15 cellular contexts compared by ENCODE assay signal in the genomic region with DNA sequence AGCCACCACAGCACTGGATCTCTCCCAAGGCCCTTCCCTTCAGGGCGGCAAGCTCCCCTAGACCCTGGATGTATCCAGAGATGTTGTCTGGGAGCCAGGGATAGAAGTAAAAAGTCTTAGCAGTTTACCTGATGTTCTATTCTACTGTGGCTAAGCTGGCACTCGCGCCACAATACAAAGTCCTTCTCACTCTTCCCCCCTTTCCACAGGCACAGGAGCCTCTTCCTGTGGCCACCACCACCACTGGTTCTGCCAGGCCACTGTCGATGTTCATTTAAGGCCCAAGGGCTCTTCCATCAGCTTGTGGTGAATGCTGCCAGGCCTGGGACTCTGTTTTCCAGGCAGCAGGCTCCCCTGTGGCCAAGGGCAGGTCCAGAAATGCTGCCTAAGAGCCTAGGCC. TPM values are rescaled to one million over a fixed set of nuclear protein-coding genes. Genes with fewer than 3 reads are reported as not detected.
A peak's percentile ranks its signal among the peaks of the same experiment; 100 is the strongest.
DNase-seq lines count a peak whose midpoint lies in the region; ATAC-seq and TF ChIP-seq lines count a peak whose summit lies in the region.
"Had no signal": no experiment of that assay in that cellular context is flagged by ENCODE, and none has a peak within 500 bp of the region (broad histone marks: within the 10 kb centered on the region; RNA-seq: fewer than 3 reads in every experiment).

No MANE protein-coding gene starts in this region.

- no peaks in the 10 kb centered on the region for H3K27me3 Mint-ChIP-seq in CD14-positive monocyte (ENCODE audit: low read depth in 3 of 3)
- H3K27me3 Mint-ChIP-seq in activated T-helper 17 cell treated with anti-CD3 and anti-CD28 coated beads, Interleukin-2, amount 50 U/mL, for 72 hours: no peaks in the 10 kb centered on the region
- H3K27me3 Mint-ChIP-seq: CD4-positive, alpha-beta T cell had no signal

- no peak for ATAC-seq in activated T-helper 17 cell treated with anti-CD3 and anti-CD28 coated beads, Interleukin-2, amount 50 U/mL, for 72 hours (replicated peaks)
- ATAC-seq in left lobe of liver: peak; percentile 63
- no peak for ATAC-seq in GM21515 (IDR thresholded peaks at IDR 0.05; ENCODE audit: unreplicated experiment)
- ATAC-seq in GM19324 (IDR thresholded peaks at IDR 0.05; ENCODE audit: low FRiP score, unreplicated experiment): no peak

- DNase-seq in CD14-positive monocyte (ENCODE audit: low spot score): no peak
- DNase-seq in left lobe of liver (ENCODE audit: low spot score): no peak
- no peak for DNase-seq in substantia nigra (lab: John Stamatoyannopoulos, UW)
- DNase-seq in NCI-H1930 (lab: John Stamatoyannopoulos, UW): no peak
- DNase-seq: ACHN; BE2C; C1 segment of cervical spinal cord; Caco-2; CD4-positive, alpha-beta T cell; H7; KG1 had no signal

- H3K36me3 Mint-ChIP-seq in CD14-positive monocyte: peaks cover 25 to 32% of the 10 kb centered on the region in 2 donors
- H3K36me3 Mint-ChIP-seq in activated T-helper 17 cell treated with anti-CD3 and anti-CD28 coated beads, Interleukin-2, amount 50 U/mL, for 72 hours (ENCODE audit: low read depth): no peaks in the 10 kb centered on the region

- intact Hi-C loops in CD14-positive monocyte (cut with micrococcal nuclease): loop anchor here in 1 of 2 donors (10.0 kb wide), 1 partner anchor 54 kb away; no protein-coding TSS in a partner anchor

- no peak for TF ChIP-seq CTCF in CD14-positive monocyte (IDR thresholded peaks at IDR 0.05)

- H3K27ac Mint-ChIP-seq in CD14-positive monocyte: peak overlapping the region; percentile 32 to 90 (median 86)
- H3K27ac Mint-ChIP-seq in activated T-helper 17 cell treated with anti-CD3 and anti-CD28 coated beads, Interleukin-2, amount 50 U/mL, for 72 hours: peak overlapping the region; percentile 52
- H3K27ac Mint-ChIP-seq: CD4-positive, alpha-beta T cell; GM23338 had no signal

- peaks cover 94% of the 10 kb centered on the region for H3K4me1 Mint-ChIP-seq in CD14-positive monocyte
- H3K4me1 Mint-ChIP-seq in activated T-helper 17 cell treated with anti-CD3 and anti-CD28 coated beads, Interleukin-2, amount 50 U/mL, for 72 hours: no peaks in the 10 kb centered on the region
- H3K4me1 Mint-ChIP-seq: GM23338 had no signal

- no peak overlapping the region for H3K4me3 Mint-ChIP-seq in CD14-positive monocyte
- H3K4me3 Mint-ChIP-seq in activated T-helper 17 cell treated with anti-CD3 and anti-CD28 coated beads, Interleukin-2, amount 50 U/mL, for 72 hours: no peak overlapping the region
- H3K4me3 Mint-ChIP-seq: CD4-positive, alpha-beta T cell; GM23338 had no signal

- peak overlapping the region; percentile 45 for H3K27ac ChIP-seq in substantia nigra (ENCODE audit: low read depth, low read length, poor library complexity, severe bottlenecking)

- no peaks in the 10 kb centered on the region for H3K9me3 Mint-ChIP-seq in CD14-positive monocyte
- H3K9me3 Mint-ChIP-seq in activated T-helper 17 cell treated with anti-CD3 and anti-CD28 coated beads, Interleukin-2, amount 50 U/mL, for 72 hours: no peaks in the 10 kb centered on the region
- H3K9me3 Mint-ChIP-seq: CD4-positive, alpha-beta T cell; GM23338 had no signal

RNA-seq across cellular contexts. Expression of a gene that starts 33.7 kb away (rescaled TPM):
- polyA plus RNA-seq in CD14-positive monocyte: 10 to 100 TPM; 89.7 to 92.8 TPM
- total RNA-seq in activated T-helper 17 cell treated with anti-CD3 and anti-CD28 coated beads, Interleukin-2, amount 50 U/mL, for 72 hours: 1 to 10 TPM; 3.3 to 4.1 TPM
- total RNA-seq in left lobe of liver: 26.4 TPM
